Comparison of ENCODE assay signal across 28 cellular contexts in the genomic region with DNA sequence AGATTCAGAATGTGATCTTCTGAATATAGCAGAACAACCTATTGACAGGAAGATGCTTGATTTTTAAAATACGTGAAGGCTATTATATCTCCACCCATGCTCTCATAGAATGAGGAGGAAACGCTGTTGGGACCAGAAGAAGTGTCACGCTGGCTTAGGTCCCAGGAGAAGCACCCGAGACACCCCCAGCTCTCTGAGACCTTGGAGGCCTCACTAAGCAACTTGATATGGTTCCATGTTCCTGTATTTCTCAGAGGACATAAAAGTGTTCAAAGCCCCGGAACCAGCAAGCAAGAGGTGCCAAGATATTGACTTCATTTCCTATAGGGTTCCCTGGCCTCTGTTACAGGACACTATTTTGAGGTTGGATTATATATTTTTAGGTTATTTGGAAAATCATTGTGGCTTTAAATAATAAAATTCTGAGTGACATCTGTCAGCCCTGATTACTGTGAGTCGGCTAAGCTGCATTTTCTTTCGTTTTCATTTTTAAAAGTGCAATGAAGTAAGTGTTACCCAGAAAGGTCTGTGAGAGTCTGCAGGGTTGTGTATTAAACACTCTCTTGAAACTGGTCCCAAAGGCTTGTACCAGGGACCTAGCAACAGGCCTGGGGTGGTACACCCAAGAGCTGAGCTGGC.
DNase-seq lines count a peak whose midpoint lies in the region; ATAC-seq and TF ChIP-seq lines count a peak whose summit lies in the region.
"Had no signal": no experiment of that assay in that cellular context is flagged by ENCODE, and none has a peak within 500 bp of the region (broad histone marks: within the 10 kb centered on the region; RNA-seq: fewer than 3 reads in every experiment).

No MANE protein-coding gene starts in this region.

- H3K36me3 ChIP-seq in BLaER1 treated with 17β-estradiol and CSF1 and Interleukin-3, amounts not matched to agents 10 nM and 100 nM, result no peaks in the 10 kb centered on the region
- H3K36me3 ChIP-seq in suprapubic skin, result no peaks in the 10 kb centered on the region
- H3K36me3 ChIP-seq: BE2C, brain microvascular endothelial cell, uterus had no signal

- TF ChIP-seq POLR2A in suprapubic skin (IDR thresholded peaks at IDR 0.05), result no peak

- H3K4me3 Mint-ChIP-seq in brain (no peak overlapping the region), osteocyte (ENCODE audit: unreplicated experiment) (no peak overlapping the region)
- H3K4me3 Mint-ChIP-seq: activated naive CD8-positive, alpha-beta T cell treated with anti-CD3 and anti-CD28 coated beads for 36 hours; activated T-helper 17 cell treated with anti-CD3 and anti-CD28 coated beads, Interleukin-2, amount 50 U/mL, for 72 hours; natural killer cell treated with Interleukin-12 subunit alpha and Interleukin-12 subunit beta and Interleukin-15 and Interleukin-18, amount 100 ng/mL, for 72 hours; T-helper 2 cell treated with Interferon-gamma antibody and Interleukin-4, amounts not matched to agents 5 μg/mL and 100 μg/mL, for 36 hours had no signal

- H3K36me3 Mint-ChIP-seq in brain (no peaks in the 10 kb centered on the region), osteocyte (ENCODE audit: unreplicated experiment) (no peaks in the 10 kb centered on the region)
- H3K36me3 Mint-ChIP-seq: activated naive CD8-positive, alpha-beta T cell treated with anti-CD3 and anti-CD28 coated beads for 36 hours; natural killer cell treated with Interleukin-12 subunit alpha and Interleukin-12 subunit beta and Interleukin-15 and Interleukin-18, amount 100 ng/mL, for 72 hours had no signal

- no peaks in the 10 kb centered on the region for H4K20me1 ChIP-seq in BLaER1 treated with 17β-estradiol and CSF1 and Interleukin-3, amounts not matched to agents 10 nM and 100 nM

- no peak overlapping the region for H3K4me3 ChIP-seq in BLaER1 treated with 17β-estradiol and CSF1 and Interleukin-3, amounts not matched to agents 10 nM and 100 nM
- no peak overlapping the region for H3K4me3 ChIP-seq in suprapubic skin
- H3K4me3 ChIP-seq: K562, SK-N-MC, skin epidermis, uterus had no signal

- no peaks in the 10 kb centered on the region for H3K9me3 ChIP-seq in BLaER1 treated with 17β-estradiol and CSF1 and Interleukin-3, amounts not matched to agents 10 nM and 100 nM (replicated peaks in 1 of 11)
- H3K9me3 ChIP-seq in suprapubic skin, result no peaks in the 10 kb centered on the region
- H3K9me3 ChIP-seq: BE2C, uterus had no signal

- no peak for TF ChIP-seq CTCF in brain (conservative IDR thresholded peaks at IDR 0.05)
- TF ChIP-seq CTCF in osteocyte (IDR thresholded peaks at IDR 0.05), result no peak
- TF ChIP-seq CTCF in suprapubic skin (IDR thresholded peaks at IDR 0.05), result no peak

- H3K27ac ChIP-seq in BLaER1 treated with 17β-estradiol and CSF1 and Interleukin-3, amounts not matched to agents 10 nM and 100 nM, result peak overlapping the region in 2 of 11 experiments; percentile 5 to 10; a peak in 1 of 22 replicates
- H3K27ac ChIP-seq in suprapubic skin, result no peak overlapping the region
- H3K27ac ChIP-seq: brain microvascular endothelial cell, SK-N-MC, skin epidermis, uterus had no signal

- H3K27me3 ChIP-seq in BLaER1 treated with 17β-estradiol and CSF1 and Interleukin-3, amounts not matched to agents 10 nM and 100 nM, result no peaks in the 10 kb centered on the region; a peak in 2 of 22 replicates
- H3K27me3 ChIP-seq in suprapubic skin, result peaks cover 4% of the 10 kb centered on the region
- H3K27me3 ChIP-seq: BE2C, brain microvascular endothelial cell, uterus had no signal

- DNase-seq in T1000 (lab: John Stamatoyannopoulos, UW) (no peak), Ammon's horn (ENCODE audit: low spot score) (no peak), osteocyte (ENCODE audit: extremely low spot score, unreplicated experiment) (no peak), suprapubic skin (ENCODE audit: low spot score in 2 of 2) (no peak)
- DNase-seq: 8988T; activated naive CD8-positive, alpha-beta T cell treated with anti-CD3 and anti-CD28 coated beads for 36 hours; BE2C; brain microvascular endothelial cell; Calu3; cortex of kidney; kidney; mammary epithelial cell; MV-4-11; NCI-H1694 treated with DMSO at 0.1 percent for 48 hours; NCI-H345; stimulated activated CD4-positive, alpha-beta T cell treated with anti-CD3 and anti-CD28 coated beads, Interleukin-2, amount 100 ng/mL, for 48 hours; uterus had no signal

- H3K4me2 ChIP-seq in BLaER1 treated with 17β-estradiol and CSF1 and Interleukin-3, amounts not matched to agents 10 nM and 100 nM, result peak overlapping the region; percentile 13 to 71 (median 47); a peak in 21 of 22 replicates

- H3K9ac ChIP-seq in BLaER1 treated with 17β-estradiol and CSF1 and Interleukin-3, amounts not matched to agents 10 nM and 100 nM, result no peak overlapping the region

- TF ChIP-seq EP300 in suprapubic skin (IDR thresholded peaks at IDR 0.05), result no peak

- H3K27ac Mint-ChIP-seq in brain, result peak overlapping the region; percentile 41 to 80 (median 54)
- no peak overlapping the region for H3K27ac Mint-ChIP-seq in osteocyte (ENCODE audit: unreplicated experiment)
- H3K27ac Mint-ChIP-seq: activated naive CD8-positive, alpha-beta T cell treated with anti-CD3 and anti-CD28 coated beads for 36 hours; activated T-helper 17 cell treated with anti-CD3 and anti-CD28 coated beads, Interleukin-2, amount 50 U/mL, for 72 hours; natural killer cell treated with Interleukin-12 subunit alpha and Interleukin-12 subunit beta and Interleukin-15 and Interleukin-18, amount 100 ng/mL, for 72 hours; T-helper 2 cell treated with Interferon-gamma antibody and Interleukin-4, amounts not matched to agents 5 μg/mL and 100 μg/mL, for 36 hours had no signal

- H3K4me1 Mint-ChIP-seq in brain (peaks cover 60% of the 10 kb centered on the region), osteocyte (ENCODE audit: unreplicated experiment) (peaks cover 22% of the 10 kb centered on the region)
- H3K4me1 Mint-ChIP-seq: activated naive CD8-positive, alpha-beta T cell treated with anti-CD3 and anti-CD28 coated beads for 36 hours; activated T-helper 17 cell treated with anti-CD3 and anti-CD28 coated beads, Interleukin-2, amount 50 U/mL, for 72 hours had no signal

- H3K9me3 Mint-ChIP-seq in brain (peaks cover 0 to 2% (median 0%) of the 10 kb centered on the region in 5 experiments), osteocyte (ENCODE audit: unreplicated experiment) (no peaks in the 10 kb centered on the region)
- H3K9me3 Mint-ChIP-seq: activated naive CD8-positive, alpha-beta T cell treated with anti-CD3 and anti-CD28 coated beads for 36 hours; activated T-helper 17 cell treated with anti-CD3 and anti-CD28 coated beads, Interleukin-2, amount 50 U/mL, for 72 hours; natural killer cell treated with Interleukin-12 subunit alpha and Interleukin-12 subunit beta and Interleukin-15 and Interleukin-18, amount 100 ng/mL, for 72 hours; T-helper 2 cell treated with Interferon-gamma antibody and Interleukin-4, amounts not matched to agents 5 μg/mL and 100 μg/mL, for 36 hours had no signal

- H3K4me1 ChIP-seq in BLaER1 treated with 17β-estradiol and CSF1 and Interleukin-3, amounts not matched to agents 10 nM and 100 nM, result peaks cover 22 to 54% (median 51%) of the 10 kb centered on the region in 10 experiments
- peaks cover 10% of the 10 kb centered on the region for H3K4me1 ChIP-seq in suprapubic skin
- H3K4me1 ChIP-seq: uterus had no signal

- ATAC-seq in GM19035 (IDR thresholded peaks at IDR 0.05; ENCODE audit: unreplicated experiment), result peak; percentile 60
- peak; percentile 40 for ATAC-seq in HG03342 (IDR thresholded peaks at IDR 0.05; ENCODE audit: unreplicated experiment)
- ATAC-seq: activated CD4-positive, CD25-positive, alpha-beta regulatory T cell treated with anti-CD3 and anti-CD28 coated beads, Interleukin-2, amount 50 U/mL, for 24 hours; activated T-helper 17 cell treated with anti-CD3 and anti-CD28 coated beads, Interleukin-2, amount 50 U/mL, for 72 hours; K562; natural killer cell treated with Interleukin-12 subunit alpha and Interleukin-12 subunit beta and Interleukin-15 and Interleukin-18, amount 100 ng/mL, for 72 hours had no signal

- WGBS in suprapubic skin, result 80% methylated on average over 7 of the region's 7 CpGs

- H3K27me3 Mint-ChIP-seq in brain, result no peaks in the 10 kb centered on the region
- H3K27me3 Mint-ChIP-seq in osteocyte (ENCODE audit: unreplicated experiment), result no peaks in the 10 kb centered on the region
